Comparison of ENCODE assay signal across 18 cellular contexts in genomic region chr1:173148538-173148937, GRCh38.
"Had no signal": no experiment of that assay in that cellular context is flagged by ENCODE, and none has a peak within 500 bp of the region (broad histone marks: within the 10 kb centered on the region; RNA-seq: fewer than 3 reads in every experiment).

No MANE protein-coding gene starts in this region.

- H3K4me2 ChIP-seq: SK-N-SH had no signal

- H3K9ac ChIP-seq: SK-N-SH had no signal

- DNase-seq: KBM-7, MV-4-11, NCI-H1048, NCI-H1105, NCI-H1417 treated with DMSO at 0.1 percent for 48 hours, NCI-H146, NCI-H1694 treated with DMSO at 0.1 percent for 48 hours, NCI-H1930, NCI-H2081, NCI-H2107, NCI-H2227 treated with DMSO at 0.1 percent for 48 hours, NCI-H524, NCI-H526 treated with DMSO at 0.1 percent for 48 hours, NCI-H774, Right ventricle myocardium superior, RPMI8226, SIG-M5, SK-N-SH had no signal
